In the genomic region with DNA sequence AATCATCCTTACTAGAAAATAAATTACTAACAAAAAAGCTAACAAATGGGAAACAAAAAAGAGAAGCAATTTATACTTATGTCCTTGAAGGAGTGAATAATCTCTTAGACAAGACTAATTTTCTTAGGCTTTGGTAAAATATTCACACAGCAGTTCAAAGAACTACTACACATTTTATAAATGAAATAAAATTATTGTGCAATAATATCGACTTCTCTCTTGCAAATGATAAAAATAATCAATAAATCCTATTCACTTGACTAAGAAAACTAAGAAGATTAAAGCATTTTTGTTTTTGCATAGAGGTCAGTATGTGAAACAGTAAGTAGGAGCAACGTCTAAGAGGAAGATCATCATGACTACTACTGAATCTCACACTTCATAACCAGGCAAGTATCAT, we compare ENCODE assay signal across 26 cellular contexts.
"Had no signal": no experiment of that assay in that cellular context is flagged by ENCODE, and none has a peak within 500 bp of the region (broad histone marks: within the 10 kb centered on the region; RNA-seq: fewer than 3 reads in every experiment).

No MANE protein-coding gene starts in this region.

- H3K4me3 ChIP-seq: stomach, suprapubic skin, testis, thoracic aorta, thyroid gland, tibial artery, tibial nerve, transverse colon, upper lobe of left lung, upper lobe of right lung, uterus, vagina had no signal

- H3K27me3 ChIP-seq: stomach, suprapubic skin, testis, thyroid gland, tibial artery, tibial nerve, transverse colon, upper lobe of left lung, upper lobe of right lung, uterus, vagina had no signal

- H3K27ac ChIP-seq: stomach, suprapubic skin, testis, thoracic aorta, thyroid gland, tibial artery, tibial nerve, transverse colon, upper lobe of left lung, upper lobe of right lung, uterus, vagina had no signal

- ATAC-seq: stimulated activated effector memory CD8-positive, alpha-beta T cell treated with anti-CD3 and anti-CD28 coated beads, Interleukin-12 subunit alpha, Interleukin-12 subunit beta, amount 100 ng/mL, for 72 hours; stimulated activated memory B cell treated with anti-CD40 and anti-IgM and Interleukin-4, amounts not matched to agents 10 μg/mL and 1 μg/mL and 100 μg/mL, for 72 hours; stimulated activated naive B cell treated with anti-CD40 and anti-IgM and Interleukin-4, amounts not matched to agents 10 μg/mL and 1 μg/mL and 100 μg/mL, for 72 hours; stimulated activated naive CD8-positive, alpha-beta T cell treated with anti-CD3 and anti-CD28 coated beads, Interleukin-15, amount 100 ng/mL, for 72 hours; stimulated activated naive CD8-positive, alpha-beta T cell treated with anti-CD3 and anti-CD28 coated beads, Interleukin-15, Interleukin-2, amounts not matched to agents 100 U/mL and 50 U/mL, for 24 hours; upper lobe of right lung had no signal

- H3K9me3 ChIP-seq: stomach, suprapubic skin, testis, thoracic aorta, thyroid gland, tibial artery, tibial nerve, transverse colon, upper lobe of left lung, upper lobe of right lung, uterus, vagina had no signal

- H3K36me3 ChIP-seq: stomach, suprapubic skin, thoracic aorta, thyroid gland, tibial artery, tibial nerve, transverse colon, upper lobe of left lung, upper lobe of right lung, uterus, vagina had no signal

- DNase-seq: stimulated activated CD4-positive, alpha-beta T cell treated with anti-CD3 and anti-CD28 coated beads, Interleukin-2, amount 100 ng/mL, for 24 hours; stimulated activated CD4-positive, alpha-beta T cell treated with anti-CD3 and anti-CD28 coated beads, Interleukin-2, amount 100 ng/mL, for 48 hours; stimulated activated CD4-positive, alpha-beta T cell treated with anti-CD3 and anti-CD28 coated beads, Interleukin-4, amount 100 ng/mL, for 1 hour; stimulated activated CD4-positive, alpha-beta T cell treated with anti-CD3 and anti-CD28 coated beads, Interleukin-4, amount 100 ng/mL, for 24 hours; stimulated activated CD4-positive, alpha-beta T cell treated with anti-CD3 and anti-CD28 coated beads, Interleukin-4, amount 100 ng/mL, for 4 hours; stimulated activated CD8-positive, alpha-beta memory T cell treated with anti-CD3 and anti-CD28 coated beads, Interleukin-4, amount 100 ng/mL, for 48 hours; stimulated activated naive B cell treated with anti-CD40 and anti-IgM and Interleukin-4, amounts not matched to agents 10 μg/mL and 1 μg/mL and 100 μg/mL, for 72 hours; stimulated activated naive CD4-positive, alpha-beta T cell; stimulated activated naive CD8-positive, alpha-beta T cell treated with anti-CD3 and anti-CD28 coated beads, Interleukin-15, amount 100 ng/mL, for 72 hours; stimulated activated naive CD8-positive, alpha-beta T cell treated with anti-CD3 and anti-CD28 coated beads, Interleukin-15, Interleukin-2, amounts not matched to agents 100 U/mL and 50 U/mL, for 24 hours; stomach; substantia nigra; testis; thyroid gland; tibial artery; transverse colon; trophoblast cell; upper lobe of left lung; upper lobe of right lung; uterus had no signal

- H3K4me1 ChIP-seq: stomach, suprapubic skin, testis, thyroid gland, tibial artery, tibial nerve, transverse colon, upper lobe of left lung, upper lobe of right lung, uterus, vagina had no signal
